1 cellular context compared by ENCODE assay signal in the genomic region with DNA sequence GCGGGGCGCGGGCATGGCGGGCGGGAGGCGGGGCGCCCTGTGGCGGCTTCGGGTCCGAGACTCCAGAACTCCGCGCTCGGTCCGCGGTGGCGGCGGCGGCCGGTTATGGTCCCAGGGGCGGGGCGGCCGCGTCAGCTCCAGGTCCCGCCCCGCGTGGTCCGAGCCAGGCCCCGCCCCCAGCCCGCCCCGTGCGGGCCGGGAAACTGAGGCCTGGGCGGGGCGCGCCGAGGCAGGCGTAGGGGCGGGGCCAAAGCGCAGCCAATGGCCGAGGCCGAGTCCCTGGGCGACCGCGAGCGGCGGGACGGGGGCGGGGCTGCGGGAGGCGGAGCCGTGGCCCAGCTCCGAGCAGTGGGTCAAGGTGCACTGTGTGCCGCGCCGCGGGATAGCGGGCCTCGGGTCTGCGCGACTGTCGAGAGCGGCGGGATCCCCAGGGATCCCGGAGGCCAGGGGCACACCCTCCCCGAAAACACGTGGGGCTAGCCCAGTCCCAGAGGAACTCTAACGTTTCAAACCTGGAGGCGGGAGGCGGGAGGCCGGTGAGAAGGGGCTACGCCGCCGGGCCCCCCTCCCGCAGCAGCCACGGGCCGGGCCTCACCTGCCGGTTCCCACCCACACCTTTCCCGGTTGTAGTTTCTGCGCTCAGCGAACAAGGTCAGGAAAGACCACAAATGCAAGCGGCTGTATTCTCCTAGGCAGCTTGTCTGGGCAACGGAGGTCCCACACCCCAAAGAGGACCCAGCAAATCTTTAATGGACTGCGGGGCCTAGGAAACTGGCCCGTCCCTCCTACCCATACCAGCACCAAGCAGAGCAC.
A peak's percentile ranks its signal among the peaks of the same experiment; 100 is the strongest.
TF ChIP-seq lines count a peak whose summit lies in the region.

A gene (minus strand): TSS at position 78 of the 813 bp plus-strand sequence. CDS start 63 bp downstream, at position 15.

TF ChIP-seq in WTC11, 78 proteins besides CTCF, POLR2A, EP300 and RAD21 (continued from another document):
- TF ChIP-seq, protein P1, sequence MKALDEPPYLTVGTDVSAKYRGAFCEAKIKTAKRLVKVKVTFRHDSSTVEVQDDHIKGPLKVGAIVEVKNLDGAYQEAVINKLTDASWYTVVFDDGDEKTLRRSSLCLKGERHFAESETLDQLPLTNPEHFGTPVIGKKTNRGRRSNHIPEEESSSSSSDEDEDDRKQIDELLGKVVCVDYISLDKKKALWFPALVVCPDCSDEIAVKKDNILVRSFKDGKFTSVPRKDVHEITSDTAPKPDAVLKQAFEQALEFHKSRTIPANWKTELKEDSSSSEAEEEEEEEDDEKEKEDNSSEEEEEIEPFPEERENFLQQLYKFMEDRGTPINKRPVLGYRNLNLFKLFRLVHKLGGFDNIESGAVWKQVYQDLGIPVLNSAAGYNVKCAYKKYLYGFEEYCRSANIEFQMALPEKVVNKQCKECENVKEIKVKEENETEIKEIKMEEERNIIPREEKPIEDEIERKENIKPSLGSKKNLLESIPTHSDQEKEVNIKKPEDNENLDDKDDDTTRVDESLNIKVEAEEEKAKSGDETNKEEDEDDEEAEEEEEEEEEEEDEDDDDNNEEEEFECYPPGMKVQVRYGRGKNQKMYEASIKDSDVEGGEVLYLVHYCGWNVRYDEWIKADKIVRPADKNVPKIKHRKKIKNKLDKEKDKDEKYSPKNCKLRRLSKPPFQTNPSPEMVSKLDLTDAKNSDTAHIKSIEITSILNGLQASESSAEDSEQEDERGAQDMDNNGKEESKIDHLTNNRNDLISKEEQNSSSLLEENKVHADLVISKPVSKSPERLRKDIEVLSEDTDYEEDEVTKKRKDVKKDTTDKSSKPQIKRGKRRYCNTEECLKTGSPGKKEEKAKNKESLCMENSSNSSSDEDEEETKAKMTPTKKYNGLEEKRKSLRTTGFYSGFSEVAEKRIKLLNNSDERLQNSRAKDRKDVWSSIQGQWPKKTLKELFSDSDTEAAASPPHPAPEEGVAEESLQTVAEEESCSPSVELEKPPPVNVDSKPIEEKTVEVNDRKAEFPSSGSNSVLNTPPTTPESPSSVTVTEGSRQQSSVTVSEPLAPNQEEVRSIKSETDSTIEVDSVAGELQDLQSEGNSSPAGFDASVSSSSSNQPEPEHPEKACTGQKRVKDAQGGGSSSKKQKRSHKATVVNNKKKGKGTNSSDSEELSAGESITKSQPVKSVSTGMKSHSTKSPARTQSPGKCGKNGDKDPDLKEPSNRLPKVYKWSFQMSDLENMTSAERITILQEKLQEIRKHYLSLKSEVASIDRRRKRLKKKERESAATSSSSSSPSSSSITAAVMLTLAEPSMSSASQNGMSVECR (CRISPR knock-in tag; IDR thresholded peaks at IDR 0.05; ENCODE audit: borderline replicate concordance): peak; percentile 53; the same call in 1 of the 2 replicates
- TF ChIP-seq, protein P2, sequence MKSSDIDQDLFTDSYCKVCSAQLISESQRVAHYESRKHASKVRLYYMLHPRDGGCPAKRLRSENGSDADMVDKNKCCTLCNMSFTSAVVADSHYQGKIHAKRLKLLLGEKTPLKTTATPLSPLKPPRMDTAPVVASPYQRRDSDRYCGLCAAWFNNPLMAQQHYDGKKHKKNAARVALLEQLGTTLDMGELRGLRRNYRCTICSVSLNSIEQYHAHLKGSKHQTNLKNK (CRISPR knock-in tag; IDR thresholded peaks at IDR 0.05): no peak
- no peak for TF ChIP-seq TCF7 (CRISPR knock-in tag; IDR thresholded peaks at IDR 0.05; ENCODE audit: low read depth)
- TF ChIP-seq SMAD3 (CRISPR knock-in tag; IDR thresholded peaks at IDR 0.05; ENCODE audit: borderline replicate concordance): no peak
- TF ChIP-seq, protein P3, sequence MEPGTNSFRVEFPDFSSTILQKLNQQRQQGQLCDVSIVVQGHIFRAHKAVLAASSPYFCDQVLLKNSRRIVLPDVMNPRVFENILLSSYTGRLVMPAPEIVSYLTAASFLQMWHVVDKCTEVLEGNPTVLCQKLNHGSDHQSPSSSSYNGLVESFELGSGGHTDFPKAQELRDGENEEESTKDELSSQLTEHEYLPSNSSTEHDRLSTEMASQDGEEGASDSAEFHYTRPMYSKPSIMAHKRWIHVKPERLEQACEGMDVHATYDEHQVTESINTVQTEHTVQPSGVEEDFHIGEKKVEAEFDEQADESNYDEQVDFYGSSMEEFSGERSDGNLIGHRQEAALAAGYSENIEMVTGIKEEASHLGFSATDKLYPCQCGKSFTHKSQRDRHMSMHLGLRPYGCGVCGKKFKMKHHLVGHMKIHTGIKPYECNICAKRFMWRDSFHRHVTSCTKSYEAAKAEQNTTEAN (CRISPR knock-in tag; IDR thresholded peaks at IDR 0.05): no peak
- no peak for TF ChIP-seq ZNF121 (CRISPR knock-in tag; IDR thresholded peaks at IDR 0.05)
- no peak for TF ChIP-seq MXD4 (CRISPR knock-in tag; IDR thresholded peaks at IDR 0.05; ENCODE audit: borderline replicate concordance)
- TF ChIP-seq RELA (CRISPR knock-in tag; IDR thresholded peaks at IDR 0.05; ENCODE audit: borderline replicate concordance): no peak; the same call in 1 of the 2 replicates
- no peak for TF ChIP-seq ELF4 (CRISPR knock-in tag; IDR thresholded peaks at IDR 0.05; ENCODE audit: low read depth)
- TF ChIP-seq JAZF1 (CRISPR knock-in tag; IDR thresholded peaks at IDR 0.05): no peak
- TF ChIP-seq, protein P4, sequence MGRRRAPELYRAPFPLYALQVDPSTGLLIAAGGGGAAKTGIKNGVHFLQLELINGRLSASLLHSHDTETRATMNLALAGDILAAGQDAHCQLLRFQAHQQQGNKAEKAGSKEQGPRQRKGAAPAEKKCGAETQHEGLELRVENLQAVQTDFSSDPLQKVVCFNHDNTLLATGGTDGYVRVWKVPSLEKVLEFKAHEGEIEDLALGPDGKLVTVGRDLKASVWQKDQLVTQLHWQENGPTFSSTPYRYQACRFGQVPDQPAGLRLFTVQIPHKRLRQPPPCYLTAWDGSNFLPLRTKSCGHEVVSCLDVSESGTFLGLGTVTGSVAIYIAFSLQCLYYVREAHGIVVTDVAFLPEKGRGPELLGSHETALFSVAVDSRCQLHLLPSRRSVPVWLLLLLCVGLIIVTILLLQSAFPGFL (CRISPR knock-in tag; IDR thresholded peaks at IDR 0.05; ENCODE audit: borderline replicate concordance): no peak
- no peak for TF ChIP-seq JUN (CRISPR knock-in tag; IDR thresholded peaks at IDR 0.05)
- TF ChIP-seq, protein P5, sequence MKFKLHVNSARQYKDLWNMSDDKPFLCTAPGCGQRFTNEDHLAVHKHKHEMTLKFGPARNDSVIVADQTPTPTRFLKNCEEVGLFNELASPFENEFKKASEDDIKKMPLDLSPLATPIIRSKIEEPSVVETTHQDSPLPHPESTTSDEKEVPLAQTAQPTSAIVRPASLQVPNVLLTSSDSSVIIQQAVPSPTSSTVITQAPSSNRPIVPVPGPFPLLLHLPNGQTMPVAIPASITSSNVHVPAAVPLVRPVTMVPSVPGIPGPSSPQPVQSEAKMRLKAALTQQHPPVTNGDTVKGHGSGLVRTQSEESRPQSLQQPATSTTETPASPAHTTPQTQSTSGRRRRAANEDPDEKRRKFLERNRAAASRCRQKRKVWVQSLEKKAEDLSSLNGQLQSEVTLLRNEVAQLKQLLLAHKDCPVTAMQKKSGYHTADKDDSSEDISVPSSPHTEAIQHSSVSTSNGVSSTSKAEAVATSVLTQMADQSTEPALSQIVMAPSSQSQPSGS (CRISPR knock-in tag; IDR thresholded peaks at IDR 0.05; ENCODE audit: borderline replicate concordance, low read depth): no peak
- no peak for TF ChIP-seq ZNF317 (CRISPR knock-in tag; IDR thresholded peaks at IDR 0.05; ENCODE audit: borderline replicate concordance, low read depth)
- TF ChIP-seq, protein P6, sequence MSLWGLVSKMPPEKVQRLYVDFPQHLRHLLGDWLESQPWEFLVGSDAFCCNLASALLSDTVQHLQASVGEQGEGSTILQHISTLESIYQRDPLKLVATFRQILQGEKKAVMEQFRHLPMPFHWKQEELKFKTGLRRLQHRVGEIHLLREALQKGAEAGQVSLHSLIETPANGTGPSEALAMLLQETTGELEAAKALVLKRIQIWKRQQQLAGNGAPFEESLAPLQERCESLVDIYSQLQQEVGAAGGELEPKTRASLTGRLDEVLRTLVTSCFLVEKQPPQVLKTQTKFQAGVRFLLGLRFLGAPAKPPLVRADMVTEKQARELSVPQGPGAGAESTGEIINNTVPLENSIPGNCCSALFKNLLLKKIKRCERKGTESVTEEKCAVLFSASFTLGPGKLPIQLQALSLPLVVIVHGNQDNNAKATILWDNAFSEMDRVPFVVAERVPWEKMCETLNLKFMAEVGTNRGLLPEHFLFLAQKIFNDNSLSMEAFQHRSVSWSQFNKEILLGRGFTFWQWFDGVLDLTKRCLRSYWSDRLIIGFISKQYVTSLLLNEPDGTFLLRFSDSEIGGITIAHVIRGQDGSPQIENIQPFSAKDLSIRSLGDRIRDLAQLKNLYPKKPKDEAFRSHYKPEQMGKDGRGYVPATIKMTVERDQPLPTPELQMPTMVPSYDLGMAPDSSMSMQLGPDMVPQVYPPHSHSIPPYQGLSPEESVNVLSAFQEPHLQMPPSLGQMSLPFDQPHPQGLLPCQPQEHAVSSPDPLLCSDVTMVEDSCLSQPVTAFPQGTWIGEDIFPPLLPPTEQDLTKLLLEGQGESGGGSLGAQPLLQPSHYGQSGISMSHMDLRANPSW (CRISPR knock-in tag; conservative IDR thresholded peaks at IDR 0.05; ENCODE audit: low read depth): no peak
- peak; percentile 96 for TF ChIP-seq SP1 (CRISPR knock-in tag; conservative IDR thresholded peaks at IDR 0.05)
- TF ChIP-seq, protein P7, sequence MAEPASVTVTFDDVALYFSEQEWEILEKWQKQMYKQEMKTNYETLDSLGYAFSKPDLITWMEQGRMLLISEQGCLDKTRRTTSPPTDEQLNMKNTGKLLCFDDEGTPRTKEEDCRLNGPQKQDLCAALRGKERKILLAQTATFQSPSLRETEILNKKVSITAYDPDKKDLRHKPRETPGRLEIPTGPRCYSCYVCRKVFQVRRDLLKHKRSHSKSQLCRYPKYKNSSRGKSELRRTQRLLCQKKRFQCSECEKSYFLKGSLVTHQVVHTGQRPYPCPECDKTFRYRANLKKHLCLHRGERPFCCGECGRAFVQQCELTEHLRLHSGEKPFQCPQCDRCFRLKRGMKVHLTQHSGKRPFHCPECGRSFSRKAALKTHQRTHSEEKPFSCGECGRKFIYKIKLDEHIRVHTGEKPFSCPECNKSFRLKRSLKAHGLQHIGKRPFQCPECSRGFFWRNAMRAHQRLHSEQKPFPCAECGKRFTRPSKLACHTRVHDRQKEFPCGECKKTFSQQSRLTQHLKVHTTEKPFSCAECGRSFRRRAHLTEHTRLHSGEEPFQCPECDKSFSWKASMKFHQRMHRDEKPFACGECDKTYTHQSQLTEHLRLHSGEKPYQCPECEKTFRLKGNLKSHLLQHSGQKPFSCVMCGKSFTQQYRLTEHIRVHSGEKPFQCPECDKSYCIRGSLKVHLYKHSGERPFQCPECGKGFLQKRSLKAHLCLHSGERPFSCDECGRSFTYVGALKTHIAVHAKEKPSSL (CRISPR knock-in tag; conservative IDR thresholded peaks at IDR 0.05): no peak
- TF ChIP-seq, protein P8, sequence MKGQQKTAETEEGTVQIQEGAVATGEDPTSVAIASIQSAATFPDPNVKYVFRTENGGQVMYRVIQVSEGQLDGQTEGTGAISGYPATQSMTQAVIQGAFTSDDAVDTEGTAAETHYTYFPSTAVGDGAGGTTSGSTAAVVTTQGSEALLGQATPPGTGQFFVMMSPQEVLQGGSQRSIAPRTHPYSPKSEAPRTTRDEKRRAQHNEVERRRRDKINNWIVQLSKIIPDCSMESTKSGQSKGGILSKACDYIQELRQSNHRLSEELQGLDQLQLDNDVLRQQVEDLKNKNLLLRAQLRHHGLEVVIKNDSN (CRISPR knock-in tag; IDR thresholded peaks at IDR 0.05): peak; percentile 47; the same call in 1 of the 2 replicates
- TF ChIP-seq, protein P9, sequence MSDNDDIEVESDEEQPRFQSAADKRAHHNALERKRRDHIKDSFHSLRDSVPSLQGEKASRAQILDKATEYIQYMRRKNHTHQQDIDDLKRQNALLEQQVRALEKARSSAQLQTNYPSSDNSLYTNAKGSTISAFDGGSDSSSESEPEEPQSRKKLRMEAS (CRISPR knock-in tag; IDR thresholded peaks at IDR 0.05): no peak; the same call in 1 of the 2 replicates
- TF ChIP-seq MYBL2 (CRISPR knock-in tag; IDR thresholded peaks at IDR 0.05): no peak
- TF ChIP-seq NFYB (CRISPR knock-in tag; conservative IDR thresholded peaks at IDR 0.05; ENCODE audit: low read depth): no peak
- TF ChIP-seq TEAD1 (CRISPR knock-in tag; IDR thresholded peaks at IDR 0.05): peak; percentile 70
